12 cellular contexts compared by ENCODE assay signal in the genomic region with DNA sequence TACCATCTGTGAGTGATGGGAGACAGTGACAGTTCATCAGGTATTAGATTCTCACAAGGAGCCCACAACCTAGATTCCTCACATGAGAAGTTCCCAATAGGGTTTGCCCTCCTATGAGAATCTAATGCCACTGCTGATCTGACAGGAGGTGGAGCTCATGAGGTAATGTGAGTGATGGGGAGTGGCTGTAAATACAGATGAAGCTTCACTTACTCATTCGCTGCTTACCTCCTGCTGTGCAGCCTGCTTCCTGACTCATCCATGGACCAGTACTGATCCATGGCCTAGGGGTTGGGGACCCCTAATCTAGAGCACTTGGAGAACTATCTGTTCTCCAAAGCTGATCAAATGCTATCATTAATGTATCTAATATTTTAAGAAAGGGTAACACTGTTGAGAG. TPM values are rescaled to one million over a fixed set of nuclear protein-coding genes. Genes with fewer than 3 reads are reported as not detected.
A peak's percentile ranks its signal among the peaks of the same experiment; 100 is the strongest.
DNase-seq lines count a peak whose midpoint lies in the region; ATAC-seq and TF ChIP-seq lines count a peak whose summit lies in the region.
"Had no signal": no experiment of that assay in that cellular context is flagged by ENCODE, and none has a peak within 500 bp of the region (broad histone marks: within the 10 kb centered on the region; RNA-seq: fewer than 3 reads in every experiment).

No MANE protein-coding gene starts in this region.

- ATAC-seq in activated T-cell treated with anti-CD3 and anti-CD28 coated beads, Interleukin-2, amount 50 U/mL, for 4 hours: peak; percentile 69 to 76
- ATAC-seq in SK-N-SH treated with all-trans-retinoic acid at 6 μM for 48 hours (peak; percentile 45; the same call in 2 of the 3 replicates), HG02852 (IDR thresholded peaks at IDR 0.05; ENCODE audit: unreplicated experiment) (no peak), heart right ventricle (no peak)
- ATAC-seq in stimulated activated naive CD8-positive, alpha-beta T cell treated with anti-CD3 and anti-CD28 coated beads, Interleukin-15, Interleukin-2, amounts not matched to agents 100 U/mL and 50 U/mL, for 24 hours: peak; percentile 67

- no peak overlapping the region for H3K4me3 Mint-ChIP-seq in activated T-cell treated with anti-CD3 and anti-CD28 coated beads, Interleukin-2, amount 50 U/mL, for 4 hours

- no peak for DNase-seq in activated T-cell treated with anti-CD3 and anti-CD28 coated beads, Interleukin-2, amount 50 U/mL, for 4 hours
- DNase-seq in activated T-cell treated with anti-CD3 and anti-CD28 coated beads for 4 hours (no peak), choroid plexus epithelial cell (ENCODE audit: low read depth) (peak; percentile 84), heart right ventricle (no peak), hepatic stellate cell (ENCODE audit: low spot score) (no peak)
- DNase-seq in stimulated activated naive CD8-positive, alpha-beta T cell treated with anti-CD3 and anti-CD28 coated beads, Interleukin-15, Interleukin-2, amounts not matched to agents 100 U/mL and 50 U/mL, for 24 hours: no peak
- DNase-seq: AML-193; NCI-H146; stimulated activated CD8-positive, alpha-beta memory T cell treated with anti-CD3 and anti-CD28 coated beads, Interleukin-4, amount 100 ng/mL, for 48 hours had no signal

- H3K4me3 ChIP-seq in choroid plexus epithelial cell (ENCODE audit: low read depth, low read length) (no peak overlapping the region), heart right ventricle (no peak overlapping the region)
- H3K4me3 ChIP-seq: skin epidermis had no signal

- peaks cover 22% of the 10 kb centered on the region for H3K9me3 Mint-ChIP-seq in activated T-cell treated with anti-CD3 and anti-CD28 coated beads, Interleukin-2, amount 50 U/mL, for 4 hours

- H3K27me3 ChIP-seq in heart right ventricle: no peaks in the 10 kb centered on the region

- peaks cover 0 to 5% (median 0%) of the 10 kb centered on the region in 9 donors for H3K4me1 ChIP-seq in heart right ventricle

- H3K27ac ChIP-seq in heart right ventricle: no peak overlapping the region
- H3K27ac ChIP-seq: skin epidermis had no signal

- intact Hi-C loops in heart right ventricle (cut with DNase I): no loop called here

- H3K27me3 Mint-ChIP-seq in activated T-cell treated with anti-CD3 and anti-CD28 coated beads, Interleukin-2, amount 50 U/mL, for 4 hours (ENCODE audit: low read depth): no peaks in the 10 kb centered on the region

- H3K9me3 ChIP-seq in heart right ventricle: peaks cover 0 to 21% (median 4%) of the 10 kb centered on the region in 11 donors

- no peak for TF ChIP-seq CTCF in choroid plexus epithelial cell (conservative IDR thresholded peaks at IDR 0.05; ENCODE audit: low read depth, low read length)
- TF ChIP-seq CTCF in heart right ventricle (IDR thresholded peaks at IDR 0.05): no peak

- H3K4me1 Mint-ChIP-seq in activated T-cell treated with anti-CD3 and anti-CD28 coated beads, Interleukin-2, amount 50 U/mL, for 4 hours (ENCODE audit: low read depth): peaks cover 58% of the 10 kb centered on the region

- WGBS in heart right ventricle, 2 donors: 88 to 93% methylated on average over 1 of the region's 1 CpG

- peaks cover 0 to 90% (median 32%) of the 10 kb centered on the region in 9 donors for H3K36me3 ChIP-seq in heart right ventricle

- peaks cover 81% of the 10 kb centered on the region for H3K36me3 Mint-ChIP-seq in activated T-cell treated with anti-CD3 and anti-CD28 coated beads, Interleukin-2, amount 50 U/mL, for 4 hours (ENCODE audit: insufficient read depth)

TF ChIP-seq in SK-N-SH treated with all-trans-retinoic acid at 6 μM for 48 hours, 23 proteins besides CTCF, POLR2A, EP300 and RAD21:
- no peak for TF ChIP-seq ARNTL (CRISPR knock-in tag; IDR thresholded peaks at IDR 0.05; ENCODE audit: borderline replicate concordance, low read depth)

RNA-seq across cellular contexts. Expression of a gene that starts 17.7 kb away (rescaled TPM):
- total RNA-seq in activated T-cell treated with anti-CD3 and anti-CD28 coated beads, Interleukin-2, amount 50 U/mL, for 4 hours: 100 to 1,000 TPM; 278 to 321 (median 282) TPM
- total RNA-seq in heart right ventricle: 1 to 10 TPM; 1.6 to 9.5 (median 3.2) TPM
- polyA plus RNA-seq in heart right ventricle: 10 to 100 TPM in 1 of 2 donors, 1 to 10 TPM in 1; 1.2 to 15.6 TPM

RNA-seq across cellular contexts. Expression of a gene that starts 45.7 kb away (rescaled TPM):
- 10 to 100 TPM in 2 of 3 donors, 1 to 10 TPM in 1; 9.8 to 14.8 (median 12.1) TPM for total RNA-seq in activated T-cell treated with anti-CD3 and anti-CD28 coated beads, Interleukin-2, amount 50 U/mL, for 4 hours
- total RNA-seq in heart right ventricle: 1 to 10 TPM in 1 of 10 donors, under 1 TPM in 1, not detected in 8; 0.54 to 3.6 TPM
- under 1 TPM in 1 of 2 donors, not detected in 1; 0.25 TPM for polyA plus RNA-seq in heart right ventricle

Comparison
In these comparisons a context has a peak if more than half of its experiments do, and no peak if none do; other contexts are left out.
1. ATAC-seq: peak in activated T-cell treated with anti-CD3 and anti-CD28 coated beads, Interleukin-2, amount 50 U/mL, for 4 hours (2 of 2), SK-N-SH treated with all-trans-retinoic acid at 6 μM for 48 hours (single experiment) and stimulated activated naive CD8-positive, alpha-beta T cell treated with anti-CD3 and anti-CD28 coated beads, Interleukin-15, Interleukin-2, amounts not matched to agents 100 U/mL and 50 U/mL, for 24 hours (single experiment); none in HG02852 (single experiment) and heart right ventricle (0 of 8).
2. RNA of a gene that starts 17.7 kb away (total RNA-seq): 278 to 321 TPM in activated T-cell treated with anti-CD3 and anti-CD28 coated beads, Interleukin-2, amount 50 U/mL, for 4 hours; 1.6 to 9.5 TPM in heart right ventricle; every median in the first group is over 10 times any median in the second.